21 cellular contexts compared by ENCODE assay signal in the genomic region with DNA sequence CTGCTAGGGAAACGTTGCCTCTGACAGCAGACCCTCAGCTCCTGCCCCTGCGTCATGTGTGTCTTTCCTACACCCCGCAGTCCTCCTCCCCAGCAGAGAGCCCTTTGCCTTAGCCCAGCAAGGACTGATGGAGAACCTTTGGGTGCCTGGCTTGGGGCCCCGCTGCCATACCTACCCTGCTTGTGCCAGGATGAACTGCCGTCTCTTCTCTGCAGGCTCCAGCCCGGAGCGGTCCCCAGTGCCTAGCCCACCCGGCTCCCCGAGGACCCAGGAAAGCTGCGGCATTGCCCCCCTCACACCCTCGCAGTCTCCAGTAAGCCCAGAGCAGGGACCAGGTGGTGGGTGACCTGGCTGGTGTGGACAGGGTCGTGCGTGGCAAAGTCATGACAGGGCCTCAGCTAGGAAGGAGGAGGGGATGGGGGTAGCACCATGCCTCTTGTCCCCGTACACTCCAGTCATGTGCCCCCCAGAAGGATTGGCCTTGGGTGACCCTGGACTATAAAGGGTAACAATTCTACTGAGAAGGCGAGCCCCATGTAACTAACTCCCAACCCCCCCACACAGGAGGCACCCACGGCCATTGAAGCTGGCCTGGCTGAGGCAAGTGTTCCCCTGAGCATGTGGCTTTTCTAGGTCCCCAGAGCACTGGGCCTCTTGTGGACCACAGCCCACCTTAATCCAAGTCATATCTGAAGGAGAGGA. TPM values are rescaled to one million over a fixed set of nuclear protein-coding genes. Genes with fewer than 3 reads are reported as not detected.
DNase-seq lines count a peak whose midpoint lies in the region; ATAC-seq and TF ChIP-seq lines count a peak whose summit lies in the region.
"Had no signal": no experiment of that assay in that cellular context is flagged by ENCODE, and none has a peak within 500 bp of the region (broad histone marks: within the 10 kb centered on the region; RNA-seq: fewer than 3 reads in every experiment).

No MANE protein-coding gene starts in this region.

- H3K4me1 ChIP-seq in mesenchymal stem cell (ENCODE audit: control insufficient read depth, insufficient read depth, low read depth, low read length) (peaks cover 5% of the 10 kb centered on the region), spleen (peaks cover 10 to 87% (median 40%) of the 10 kb centered on the region in 6 donors)

- no peak overlapping the region for H2AK5ac ChIP-seq in mesenchymal stem cell (ENCODE audit: low read length, severe bottlenecking)

- TF ChIP-seq POLR2A in spleen (IDR thresholded peaks at IDR 0.05): no peak

- H3K9me3 ChIP-seq in mesenchymal stem cell (ENCODE audit: control insufficient read depth, low read length) (no peaks in the 10 kb centered on the region), spleen (no peaks in the 10 kb centered on the region)
- H3K9me3 ChIP-seq: BLaER1 had no signal

- H2BK12ac ChIP-seq in mesenchymal stem cell (ENCODE audit: low read length in 2 of 2): no peak overlapping the region

- H3K23ac ChIP-seq in mesenchymal stem cell (ENCODE audit: low read length in 2 of 2): no peak overlapping the region

- no peak for ATAC-seq in activated T-cell treated with anti-CD3 and anti-CD28 coated beads, Interleukin-2, amount 50 U/mL, for 4 hours
- no peak for ATAC-seq in activated T-cell treated with anti-CD3 and anti-CD28 coated beads, Interleukin-2, amount 50 U/mL, for 72 hours (replicated peaks in 1 of 2)
- no peak for ATAC-seq in GM21423 (IDR thresholded peaks at IDR 0.05; ENCODE audit: unreplicated experiment)

- TF ChIP-seq CTCF in spleen (IDR thresholded peaks at IDR 0.05 in 8 of 11, conservative IDR thresholded peaks at IDR 0.05 in 3 of 11): no peak

- 92% methylated on average over 16 of the region's 16 CpGs for WGBS in mesenchymal stem cell
- WGBS in spleen, 5 donors: 86 to 90% (median 88%) methylated on average over 15 to 16 of the region's 16 CpGs

- H3K4me3 Mint-ChIP-seq in activated T-cell treated with anti-CD3 and anti-CD28 coated beads, Interleukin-2, amount 50 U/mL, for 4 hours: peak overlapping the region; percentile 7
- H3K4me3 Mint-ChIP-seq in activated T-cell treated with anti-CD3 and anti-CD28 coated beads, Interleukin-2, amount 50 U/mL, for 72 hours: no peak overlapping the region
- H3K4me3 Mint-ChIP-seq: CD8-positive, alpha-beta memory T cell; GM23338; HFFc6 had no signal

- H3K4me3 ChIP-seq in mesenchymal stem cell (ENCODE audit: insufficient read depth in 1 of 2, low read depth in 1 of 2, low read length in 2 of 2) (no peak overlapping the region), spleen (no peak overlapping the region)
- H3K4me3 ChIP-seq: BLaER1, GM23338 had no signal

- H3K4me2 ChIP-seq in mesenchymal stem cell (ENCODE audit: low read length, poor library complexity, severe bottlenecking): no peak overlapping the region
- H3K4me2 ChIP-seq: BLaER1, GM23338 had no signal

- no peak overlapping the region for H3K27ac Mint-ChIP-seq in activated T-cell treated with anti-CD3 and anti-CD28 coated beads, Interleukin-2, amount 50 U/mL, for 72 hours
- H3K27ac Mint-ChIP-seq: GM23338, HFFc6 had no signal

- no peak overlapping the region for H2BK5ac ChIP-seq in mesenchymal stem cell (ENCODE audit: low read depth, low read length, poor library complexity, severe bottlenecking)

- H3K4me1 Mint-ChIP-seq in activated T-cell treated with anti-CD3 and anti-CD28 coated beads, Interleukin-2, amount 50 U/mL, for 4 hours (ENCODE audit: low read depth): peaks cover 10% of the 10 kb centered on the region
- peaks cover 12% of the 10 kb centered on the region for H3K4me1 Mint-ChIP-seq in activated T-cell treated with anti-CD3 and anti-CD28 coated beads, Interleukin-2, amount 50 U/mL, for 72 hours (ENCODE audit: low read depth)

- H3K27ac ChIP-seq in caudate nucleus (ENCODE audit: low read depth, low read length) (peak overlapping the region; percentile 62), mesenchymal stem cell (ENCODE audit: low read length, poor library complexity, severe bottlenecking) (no peak overlapping the region), spleen (peak overlapping the region; percentile 53 to 88 (median 78))
- H3K27ac ChIP-seq: 22Rv1, BLaER1, HL-60, RWPE1 had no signal

- H3K18ac ChIP-seq in mesenchymal stem cell (ENCODE audit: low read depth in 1 of 2, low read length in 2 of 2): peak overlapping the region in 1 of 2 experiments; percentile 16

- no peak for DNase-seq in activated T-cell treated with anti-CD3 and anti-CD28 coated beads, Interleukin-2, amount 50 U/mL, for 4 hours
- DNase-seq in activated T-cell treated with anti-CD3 and anti-CD28 coated beads, Interleukin-2, amount 50 U/mL, for 72 hours: no peak
- no peak for DNase-seq in caudate nucleus (lab: John Stamatoyannopoulos, UW)
- no peak for DNase-seq in mesenchymal stem cell
- no peak for DNase-seq in spleen
- no peak for DNase-seq in ecto neural progenitor cell (ENCODE audit: low spot score)
- no peak for DNase-seq in NCI-H187 (lab: John Stamatoyannopoulos, UW)
- DNase-seq: HFFc6; KBM-7; NCI-H1048; NCI-H1694; NCI-H69; NK-92 treated with Interleukin-12 subunit alpha and Interleukin-12 subunit beta, amount 100 ng/mL, for 24 hours had no signal

- H3K9me3 Mint-ChIP-seq in activated T-cell treated with anti-CD3 and anti-CD28 coated beads, Interleukin-2, amount 50 U/mL, for 4 hours: no peaks in the 10 kb centered on the region
- H3K9me3 Mint-ChIP-seq in activated T-cell treated with anti-CD3 and anti-CD28 coated beads, Interleukin-2, amount 50 U/mL, for 72 hours: no peaks in the 10 kb centered on the region
- H3K9me3 Mint-ChIP-seq: CD8-positive, alpha-beta memory T cell; GM23338; HFFc6 had no signal

- no peak overlapping the region for H2BK15ac ChIP-seq in mesenchymal stem cell (ENCODE audit: low read depth, poor library complexity, severe bottlenecking)

- no peaks in the 10 kb centered on the region for H3K36me3 Mint-ChIP-seq in activated T-cell treated with anti-CD3 and anti-CD28 coated beads, Interleukin-2, amount 50 U/mL, for 4 hours (ENCODE audit: insufficient read depth)
- no peaks in the 10 kb centered on the region for H3K36me3 Mint-ChIP-seq in activated T-cell treated with anti-CD3 and anti-CD28 coated beads, Interleukin-2, amount 50 U/mL, for 72 hours (ENCODE audit: insufficient read depth in 2 of 2)
- H3K36me3 Mint-ChIP-seq: CD8-positive, alpha-beta memory T cell had no signal

- H2BK120ac ChIP-seq in mesenchymal stem cell (ENCODE audit: low read depth, low read length): no peak overlapping the region

- no peak overlapping the region for H3K14ac ChIP-seq in mesenchymal stem cell (ENCODE audit: low read length in 2 of 2)

- no peak overlapping the region for H3K4ac ChIP-seq in mesenchymal stem cell (ENCODE audit: low read depth in 1 of 2, low read length in 2 of 2)

- H3K27me3 ChIP-seq in mesenchymal stem cell (ENCODE audit: control insufficient read depth in 1 of 2, insufficient read depth in 1 of 2, low read length in 2 of 2) (peaks cover 12 to 31% of the 10 kb centered on the region in 2 experiments), spleen (replicated peaks in 1 of 7) (peaks cover 0 to 14% (median 4%) of the 10 kb centered on the region in 7 donors)

- no peaks in the 10 kb centered on the region for H3K79me1 ChIP-seq in mesenchymal stem cell (replicated peaks; ENCODE audit: low read length, poor library complexity, severe bottlenecking)

- H3K36me3 ChIP-seq in mesenchymal stem cell (ENCODE audit: control insufficient read depth in 1 of 2, insufficient read depth in 2 of 2, low read depth in 1 of 2, low read length in 2 of 2) (no peaks in the 10 kb centered on the region), spleen (peaks cover 0 to 49% (median 0%) of the 10 kb centered on the region in 6 donors)
- H3K36me3 ChIP-seq: BLaER1 had no signal

- H3K9ac ChIP-seq in mesenchymal stem cell (ENCODE audit: low read length): no peak overlapping the region
- H3K9ac ChIP-seq: BLaER1 had no signal

- H2AFZ ChIP-seq in mesenchymal stem cell (ENCODE audit: low read depth, low read length): no peak overlapping the region
- H2AFZ ChIP-seq: GM23338 had no signal

- intact Hi-C loops in spleen (cut with DNase I; ENCODE audit: low total_unique reads): no loop called here

- H4K91ac ChIP-seq in mesenchymal stem cell (ENCODE audit: low read length): peak overlapping the region; percentile 31

- no peak overlapping the region for H4K8ac ChIP-seq in mesenchymal stem cell (ENCODE audit: low read length)

- peaks cover 6% of the 10 kb centered on the region for H3K27me3 Mint-ChIP-seq in activated T-cell treated with anti-CD3 and anti-CD28 coated beads, Interleukin-2, amount 50 U/mL, for 4 hours (ENCODE audit: low read depth)
- peaks cover 9% of the 10 kb centered on the region for H3K27me3 Mint-ChIP-seq in activated T-cell treated with anti-CD3 and anti-CD28 coated beads, Interleukin-2, amount 50 U/mL, for 72 hours (ENCODE audit: low read depth)

RNA-seq across cellular contexts. Expression of a gene that starts 8.3 kb away (rescaled TPM):
- total RNA-seq in activated T-cell treated with anti-CD3 and anti-CD28 coated beads, Interleukin-2, amount 50 U/mL, for 4 hours: under 1 TPM in 1 of 3 donors, not detected in 2; 0.08 TPM
- not detected for total RNA-seq in activated T-cell treated with anti-CD3 and anti-CD28 coated beads, Interleukin-2, amount 50 U/mL, for 72 hours
- 0.03 TPM for polyA plus RNA-seq in mesenchymal stem cell (2013, experiment 1 of 2)
- polyA plus RNA-seq in mesenchymal stem cell (2013, experiment 2 of 2): 0.04 TPM
- total RNA-seq in spleen: 10 to 100 TPM; 12.6 to 74.0 (median 29.9) TPM
- 10 to 100 TPM in 2 of 3 donors, 1 to 10 TPM in 1; 5.7 to 41.6 (median 21.3) TPM for polyA plus RNA-seq in spleen
- total RNA-seq: CD8-positive, alpha-beta memory T cell; HFFc6 had no signal
- polyA plus RNA-seq: CD8-positive, alpha-beta memory T cell had no signal

RNA-seq across cellular contexts. Expression of a gene that starts 26.8 kb away (rescaled TPM):
- 100 to 1,000 TPM in 1 of 3 donors, 10 to 100 TPM in 2; 63.3 to 102 (median 84.2) TPM for total RNA-seq in activated T-cell treated with anti-CD3 and anti-CD28 coated beads, Interleukin-2, amount 50 U/mL, for 4 hours
- 10 to 100 TPM; 26.3 to 35.8 TPM for total RNA-seq in activated T-cell treated with anti-CD3 and anti-CD28 coated beads, Interleukin-2, amount 50 U/mL, for 72 hours
- 39.5 TPM for polyA plus RNA-seq in mesenchymal stem cell (2013, experiment 1 of 2)
- polyA plus RNA-seq in mesenchymal stem cell (2013, experiment 2 of 2): 36.9 TPM
- total RNA-seq in spleen: 10 to 100 TPM; 29.4 to 42.4 (median 35.1) TPM
- 10 to 100 TPM; 31.3 to 55.5 (median 36.8) TPM for polyA plus RNA-seq in spleen

RNA-seq across cellular contexts. Expression of a gene that starts 28.4 kb away (rescaled TPM):
- total RNA-seq in activated T-cell treated with anti-CD3 and anti-CD28 coated beads, Interleukin-2, amount 50 U/mL, for 4 hours: under 1 TPM; 0.05 TPM
- total RNA-seq in activated T-cell treated with anti-CD3 and anti-CD28 coated beads, Interleukin-2, amount 50 U/mL, for 72 hours: under 1 TPM in 1 of 2 donors, not detected in 1; 0.02 TPM
- not detected for polyA plus RNA-seq in mesenchymal stem cell (2013, experiment 1 of 2)
- not detected for polyA plus RNA-seq in mesenchymal stem cell (2013, experiment 2 of 2)
- 10 to 100 TPM in 5 of 7 donors, 1 to 10 TPM in 2; 3.0 to 50.2 (median 21.9) TPM for total RNA-seq in spleen
- 10 to 100 TPM in 2 of 3 donors, 1 to 10 TPM in 1; 8.1 to 18.4 (median 11.0) TPM for polyA plus RNA-seq in spleen
- total RNA-seq: Daoy, GM23338, HFFc6 had no signal
- polyA plus RNA-seq: CD8-positive, alpha-beta memory T cell; GM23338 had no signal

RNA-seq across cellular contexts. Expression of a gene that starts 40.5 kb away (rescaled TPM):
- under 1 TPM in 1 of 3 donors, not detected in 2; 0.18 TPM for total RNA-seq in activated T-cell treated with anti-CD3 and anti-CD28 coated beads, Interleukin-2, amount 50 U/mL, for 4 hours
- under 1 TPM; 0.48 to 0.49 TPM for total RNA-seq in activated T-cell treated with anti-CD3 and anti-CD28 coated beads, Interleukin-2, amount 50 U/mL, for 72 hours
- polyA plus RNA-seq in mesenchymal stem cell (2013, experiment 1 of 2): 0.07 TPM
- polyA plus RNA-seq in mesenchymal stem cell (2013, experiment 2 of 2): 0.07 TPM
- total RNA-seq in spleen: not detected
- polyA plus RNA-seq in spleen: under 1 TPM in 2 of 3 donors, not detected in 1; 0.06 to 0.11 TPM
- total RNA-seq: Daoy had no signal
- polyA plus RNA-seq: CD8-positive, alpha-beta memory T cell had no signal

RNA-seq across cellular contexts. Expression of a gene that starts 45.8 kb away (rescaled TPM):
- 10 to 100 TPM; 77.9 to 91.4 (median 89.2) TPM for total RNA-seq in activated T-cell treated with anti-CD3 and anti-CD28 coated beads, Interleukin-2, amount 50 U/mL, for 4 hours
- 10 to 100 TPM; 30.4 to 31.5 TPM for total RNA-seq in activated T-cell treated with anti-CD3 and anti-CD28 coated beads, Interleukin-2, amount 50 U/mL, for 72 hours
- 38.0 TPM for polyA plus RNA-seq in mesenchymal stem cell (2013, experiment 1 of 2)
- polyA plus RNA-seq in mesenchymal stem cell (2013, experiment 2 of 2): 38.0 TPM
- total RNA-seq in spleen: 10 to 100 TPM; 41.8 to 84.7 (median 57.9) TPM
- polyA plus RNA-seq in spleen: 10 to 100 TPM; 24.8 to 56.9 (median 29.3) TPM

Comparison
In these comparisons a context has a peak if more than half of its experiments do, and no peak if none do; other contexts are left out.
1. RNA of a gene that starts 8.3 kb away (total RNA-seq): 12.6 to 74.0 TPM in spleen; 0.08 TPM in activated T-cell treated with anti-CD3 and anti-CD28 coated beads, Interleukin-2, amount 50 U/mL, for 4 hours and not detected in activated T-cell treated with anti-CD3 and anti-CD28 coated beads, Interleukin-2, amount 50 U/mL, for 72 hours; every median in the first group is over 10 times any median in the second.